In the genomic region with DNA sequence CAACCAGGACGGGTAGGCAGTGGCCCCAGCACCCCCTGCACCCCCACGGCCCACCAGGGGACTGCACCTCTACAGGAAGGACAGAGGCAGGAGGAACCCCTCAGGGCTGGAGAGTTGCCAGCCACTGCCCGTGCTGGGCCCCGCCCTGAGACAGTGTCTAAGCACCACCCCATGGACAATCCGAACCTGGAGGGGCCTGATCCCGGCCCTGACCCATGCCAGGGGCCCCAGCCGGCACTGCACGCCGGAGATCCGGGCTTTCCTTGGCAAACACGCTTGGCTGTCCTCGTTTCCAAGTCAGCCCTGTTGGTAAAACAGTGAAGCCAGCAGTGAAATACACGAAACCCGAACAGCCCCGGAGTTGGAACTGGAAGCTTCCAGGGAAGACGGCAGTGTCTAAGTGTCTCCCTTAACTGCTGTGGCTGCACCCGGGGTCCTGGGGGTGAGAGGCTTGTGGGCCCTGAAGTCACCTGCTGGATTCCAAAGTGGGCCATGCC, we compare ENCODE assay signal across 11 cellular contexts. TPM values are rescaled to one million over a fixed set of nuclear protein-coding genes. Genes with fewer than 3 reads are reported as not detected.
A peak's percentile ranks its signal among the peaks of the same experiment; 100 is the strongest.
DNase-seq lines count a peak whose midpoint lies in the region; ATAC-seq and TF ChIP-seq lines count a peak whose summit lies in the region.
"Had no signal": no experiment of that assay in that cellular context is flagged by ENCODE, and none has a peak within 500 bp of the region (broad histone marks: within the 10 kb centered on the region; RNA-seq: fewer than 3 reads in every experiment).

No MANE protein-coding gene starts in this region.

- no peaks in the 10 kb centered on the region for H3K27me3 Mint-ChIP-seq in activated CD4-positive, alpha-beta memory T cell treated with anti-CD3 and anti-CD28 coated beads for 36 hours
- H3K27me3 Mint-ChIP-seq in activated CD4-positive, alpha-beta memory T cell treated with anti-CD3 and anti-CD28 coated beads, Interleukin-2, amount 10 ng/mL, durations not matched to agents 7 days and 5 days, result no peaks in the 10 kb centered on the region
- H3K27me3 Mint-ChIP-seq in naive thymus-derived CD8-positive, alpha-beta T cell, result no peaks in the 10 kb centered on the region

- H3K4me1 Mint-ChIP-seq in activated CD4-positive, alpha-beta memory T cell treated with anti-CD3 and anti-CD28 coated beads for 36 hours (ENCODE audit: low read depth), result peaks cover 68% of the 10 kb centered on the region
- H3K4me1 Mint-ChIP-seq in activated CD4-positive, alpha-beta memory T cell treated with anti-CD3 and anti-CD28 coated beads, Interleukin-2, amount 10 ng/mL, durations not matched to agents 7 days and 5 days, result peaks cover 23% of the 10 kb centered on the region
- H3K4me1 Mint-ChIP-seq in naive thymus-derived CD8-positive, alpha-beta T cell, result peaks cover 43 to 76% (median 74%) of the 10 kb centered on the region in 4 donors

- H3K27ac ChIP-seq in upper lobe of right lung, result no peak overlapping the region

- H3K36me3 ChIP-seq in upper lobe of right lung, result no peaks in the 10 kb centered on the region

- H3K36me3 Mint-ChIP-seq in activated CD4-positive, alpha-beta memory T cell treated with anti-CD3 and anti-CD28 coated beads for 36 hours, result peaks cover 19% of the 10 kb centered on the region
- H3K36me3 Mint-ChIP-seq in activated CD4-positive, alpha-beta memory T cell treated with anti-CD3 and anti-CD28 coated beads, Interleukin-2, amount 10 ng/mL, durations not matched to agents 7 days and 5 days (ENCODE audit: low read depth), result peaks cover 55% of the 10 kb centered on the region
- H3K36me3 Mint-ChIP-seq in naive thymus-derived CD8-positive, alpha-beta T cell, result peaks cover 4 to 48% (median 6%) of the 10 kb centered on the region in 3 donors

- H3K4me3 Mint-ChIP-seq in activated CD4-positive, alpha-beta memory T cell treated with anti-CD3 and anti-CD28 coated beads for 36 hours, result no peak overlapping the region
- no peak overlapping the region for H3K4me3 Mint-ChIP-seq in activated CD4-positive, alpha-beta memory T cell treated with anti-CD3 and anti-CD28 coated beads, Interleukin-2, amount 10 ng/mL, durations not matched to agents 7 days and 5 days
- H3K4me3 Mint-ChIP-seq in naive thymus-derived CD8-positive, alpha-beta T cell, result peak overlapping the region in 5 of 10 donors; percentile 42 to 86 (median 65)
- H3K4me3 Mint-ChIP-seq: activated naive CD4-positive, alpha-beta T cell treated with anti-CD3 and anti-CD28 coated beads for 36 hours had no signal

- DNase-seq in activated CD4-positive, alpha-beta memory T cell treated with anti-CD3 and anti-CD28 coated beads for 36 hours, result no peak
- no peak for DNase-seq in activated CD4-positive, alpha-beta memory T cell treated with anti-CD3 and anti-CD28 coated beads, Interleukin-2, amount 10 ng/mL, durations not matched to agents 7 days and 5 days
- DNase-seq in epithelial cell of esophagus (ENCODE audit: low read depth), result peak; percentile 11
- peak in 1 of 10 donors; percentile 63 for DNase-seq in naive thymus-derived CD8-positive, alpha-beta T cell
- DNase-seq in upper lobe of right lung, result peak; percentile 62
- DNase-seq in activated naive CD4-positive, alpha-beta T cell treated with Interleukin-2 at 50 U/mL for 16 hours, result no peak
- DNase-seq in NCI-H524 treated with DMSO at 0.1 percent for 48 hours (lab: John Stamatoyannopoulos, UW), result no peak
- DNase-seq: activated naive CD4-positive, alpha-beta T cell treated with anti-CD3 and anti-CD28 coated beads for 36 hours; NCI-H146 had no signal

- peak in 1 of 2 donors; percentile 22 for ATAC-seq in naive thymus-derived CD8-positive, alpha-beta T cell
- ATAC-seq in upper lobe of right lung (no peak), GM18861 (IDR thresholded peaks at IDR 0.05; ENCODE audit: unreplicated experiment) (no peak)

- TF ChIP-seq CTCF in epithelial cell of esophagus (IDR thresholded peaks at IDR 0.05; ENCODE audit: insufficient read depth, low read depth, low read length, missing control alignments), result no peak
- no peak for TF ChIP-seq CTCF in upper lobe of right lung (IDR thresholded peaks at IDR 0.05)

- H3K9me3 Mint-ChIP-seq in activated CD4-positive, alpha-beta memory T cell treated with anti-CD3 and anti-CD28 coated beads for 36 hours, result peaks cover 5% of the 10 kb centered on the region
- peaks cover 8% of the 10 kb centered on the region for H3K9me3 Mint-ChIP-seq in activated CD4-positive, alpha-beta memory T cell treated with anti-CD3 and anti-CD28 coated beads, Interleukin-2, amount 10 ng/mL, durations not matched to agents 7 days and 5 days
- peaks cover 0 to 12% (median 0%) of the 10 kb centered on the region in 9 donors for H3K9me3 Mint-ChIP-seq in naive thymus-derived CD8-positive, alpha-beta T cell

- intact Hi-C loops in activated CD4-positive, alpha-beta memory T cell treated with anti-CD3 and anti-CD28 coated beads for 36 hours (cut with micrococcal nuclease), result no loop called here
- intact Hi-C loops in upper lobe of right lung (cut with DNase I), result no loop called here

- H3K4me3 ChIP-seq in epithelial cell of esophagus (ENCODE audit: low read length), result no peak overlapping the region
- no peak overlapping the region for H3K4me3 ChIP-seq in upper lobe of right lung
- H3K4me3 ChIP-seq: A549 had no signal

- H3K27me3 ChIP-seq in upper lobe of right lung, result no peaks in the 10 kb centered on the region

- H3K9me3 ChIP-seq in upper lobe of right lung, result no peaks in the 10 kb centered on the region
- H3K9me3 ChIP-seq: A549 had no signal

- peak overlapping the region; percentile 67 for H3K27ac Mint-ChIP-seq in activated CD4-positive, alpha-beta memory T cell treated with anti-CD3 and anti-CD28 coated beads for 36 hours
- H3K27ac Mint-ChIP-seq in activated CD4-positive, alpha-beta memory T cell treated with anti-CD3 and anti-CD28 coated beads, Interleukin-2, amount 10 ng/mL, durations not matched to agents 7 days and 5 days, result no peak overlapping the region
- peak overlapping the region; percentile 31 to 93 (median 81) for H3K27ac Mint-ChIP-seq in naive thymus-derived CD8-positive, alpha-beta T cell

- POLR2A ChIA-PET in activated CD4-positive, alpha-beta memory T cell treated with anti-CD3 and anti-CD28 coated beads for 36 hours (lab: Charles Lee), result no interaction called here
- POLR2A ChIA-PET in activated CD4-positive, alpha-beta memory T cell treated with anti-CD3 and anti-CD28 coated beads, Interleukin-2, amount 10 ng/mL, durations not matched to agents 7 days and 5 days (lab: Charles Lee), result no interaction called here
- POLR2A ChIA-PET in naive thymus-derived CD8-positive, alpha-beta T cell (lab: Charles Lee), result no interaction called here

- CTCF ChIA-PET in activated CD4-positive, alpha-beta memory T cell treated with anti-CD3 and anti-CD28 coated beads for 36 hours (lab: Charles Lee), result no interaction called here
- CTCF ChIA-PET in activated CD4-positive, alpha-beta memory T cell treated with anti-CD3 and anti-CD28 coated beads, Interleukin-2, amount 10 ng/mL, durations not matched to agents 7 days and 5 days (lab: Charles Lee), result no interaction called here

- H3K4me1 ChIP-seq in upper lobe of right lung, result peaks cover 4% of the 10 kb centered on the region

RNA-seq across cellular contexts. Expression of a gene that starts 31.1 kb away (rescaled TPM):
- 10 to 100 TPM; 45.9 to 49.3 TPM for total RNA-seq in activated CD4-positive, alpha-beta memory T cell treated with anti-CD3 and anti-CD28 coated beads for 36 hours
- total RNA-seq in activated CD4-positive, alpha-beta memory T cell treated with anti-CD3 and anti-CD28 coated beads, Interleukin-2, amount 10 ng/mL, durations not matched to agents 7 days and 5 days, result 10 to 100 TPM; 97.2 to 99.3 TPM
- 100 to 1,000 TPM; 194 to 196 TPM for total RNA-seq in naive thymus-derived CD8-positive, alpha-beta T cell
- polyA plus RNA-seq in naive thymus-derived CD8-positive, alpha-beta T cell, result 100 to 1,000 TPM in 2 of 3 donors, 10 to 100 TPM in 1; 62.2 to 169 (median 105) TPM
- total RNA-seq in upper lobe of right lung, result 17.3 TPM

Comparison
In these comparisons a context has a peak if more than half of its experiments do, and no peak if none do; other contexts are left out.
1. DNase-seq: peak in epithelial cell of esophagus (single experiment) and upper lobe of right lung (single experiment); none in activated CD4-positive, alpha-beta memory T cell treated with anti-CD3 and anti-CD28 coated beads for 36 hours (single experiment), activated CD4-positive, alpha-beta memory T cell treated with anti-CD3 and anti-CD28 coated beads, Interleukin-2, amount 10 ng/mL, durations not matched to agents 7 days and 5 days (single experiment), activated naive CD4-positive, alpha-beta T cell treated with Interleukin-2 at 50 U/mL for 16 hours (single experiment) and NCI-H524 treated with DMSO at 0.1 percent for 48 hours (single experiment).